ENCODE assay signal across 23 cellular contexts in genomic region chr22:23151827-23152226, GRCh38. TPM values are rescaled to one million over a fixed set of nuclear protein-coding genes. Genes with fewer than 3 reads are reported as not detected.
"Had no signal": no experiment of that assay in that cellular context is flagged by ENCODE, and none has a peak within 500 bp of the region (broad histone marks: within the 10 kb centered on the region; RNA-seq: fewer than 3 reads in every experiment).

No MANE protein-coding gene starts in this region.

- H3K27ac Mint-ChIP-seq: activated naive CD4-positive, alpha-beta T cell treated with anti-CD3 and anti-CD28 coated beads, Interleukin-2, amount 50 U/mL, for 72 hours; activated T-cell treated with anti-CD3 and anti-CD28 coated beads, Interleukin-2, amount 50 U/mL, for 72 hours; mesothelial cell of epicardium; nephron progenitor cell; type B pancreatic cell had no signal

- ATAC-seq: activated naive CD4-positive, alpha-beta T cell treated with anti-CD3 and anti-CD28 coated beads, Interleukin-2, amount 50 U/mL, for 72 hours; activated T-cell treated with anti-CD3 and anti-CD28 coated beads, Interleukin-2, amount 50 U/mL, for 72 hours; lower lobe of right lung had no signal

- H3K4me3 Mint-ChIP-seq: activated T-cell treated with anti-CD3 and anti-CD28 coated beads, Interleukin-2, amount 50 U/mL, for 72 hours; mesothelial cell of epicardium; nephron progenitor cell; type B pancreatic cell had no signal

- FAIRE-seq: endothelial cell of umbilical vein, small intestine had no signal

- H3K27ac ChIP-seq: adrenal gland, esophagus squamous epithelium, prostate gland, right atrium auricular region, testis had no signal

- H3K4me3 ChIP-seq: adrenal gland, esophagus squamous epithelium, lower lobe of right lung, prostate gland, right atrium auricular region, testis had no signal

- H3K27me3 Mint-ChIP-seq: type B pancreatic cell had no signal

- H3K27me3 ChIP-seq: adrenal gland, esophagus squamous epithelium, right atrium auricular region, testis had no signal

- H3K4me1 ChIP-seq: adrenal gland, right atrium auricular region, testis had no signal

- H3K9me3 Mint-ChIP-seq: activated naive CD4-positive, alpha-beta T cell treated with anti-CD3 and anti-CD28 coated beads, Interleukin-2, amount 50 U/mL, for 72 hours; activated T-cell treated with anti-CD3 and anti-CD28 coated beads, Interleukin-2, amount 50 U/mL, for 72 hours; mesothelial cell of epicardium; nephron progenitor cell; type B pancreatic cell had no signal

- DNase-seq: activated CD4-positive, alpha-beta T cell treated with anti-CD3 and anti-CD28 coated beads, Interleukin-2, amount 50 U/mL, for 4 hours; activated effector memory CD4-positive, alpha-beta T cell treated with anti-CD3 and anti-CD28 coated beads, Interleukin-2, amount 50 U/mL, for 16 hours; activated T-cell treated with anti-CD3 and anti-CD28 coated beads, Interleukin-2, amount 50 U/mL, for 72 hours; adrenal gland; dermis blood vessel endothelial cell; effector memory CD4-positive, alpha-beta T cell; esophagus squamous epithelium; lower lobe of right lung; nephron progenitor cell; small intestine; stimulated activated CD4-positive, alpha-beta T cell treated with anti-CD3 and anti-CD28 coated beads, Interleukin-4, amount 100 ng/mL, for 1 hour; SW 1271; testis had no signal

- H3K36me3 ChIP-seq: lower lobe of right lung, prostate gland, right atrium auricular region had no signal

- H3K9me3 ChIP-seq: adrenal gland, esophagus squamous epithelium, lower lobe of right lung, prostate gland, right atrium auricular region, testis had no signal

RNA-seq across cellular contexts. Expression of gene RAB36, which starts 6.5 kb away (rescaled TPM):
- total RNA-seq: T-helper 2 cell treated with Interferon-gamma antibody and Interleukin-4, amounts not matched to agents 100 ng/mL and 5 ng/mL, for 36 hours had no signal

RNA-seq across cellular contexts. Expression of gene RSPH14, which starts 10.0 kb away (rescaled TPM):
- total RNA-seq: activated CD8-positive, alpha-beta memory T cell treated with anti-CD3 and anti-CD28 coated beads for 36 hours; cardiac septum; endothelial cell of umbilical vein; esophagus squamous epithelium; glomerular endothelial cell; right atrium auricular region; T-helper 2 cell treated with Interferon-gamma antibody and Interleukin-4, amounts not matched to agents 100 ng/mL and 5 ng/mL, for 36 hours had no signal
- polyA plus RNA-seq: endothelial cell of umbilical vein had no signal
